1 cellular context compared by ENCODE assay signal in the genomic region with DNA sequence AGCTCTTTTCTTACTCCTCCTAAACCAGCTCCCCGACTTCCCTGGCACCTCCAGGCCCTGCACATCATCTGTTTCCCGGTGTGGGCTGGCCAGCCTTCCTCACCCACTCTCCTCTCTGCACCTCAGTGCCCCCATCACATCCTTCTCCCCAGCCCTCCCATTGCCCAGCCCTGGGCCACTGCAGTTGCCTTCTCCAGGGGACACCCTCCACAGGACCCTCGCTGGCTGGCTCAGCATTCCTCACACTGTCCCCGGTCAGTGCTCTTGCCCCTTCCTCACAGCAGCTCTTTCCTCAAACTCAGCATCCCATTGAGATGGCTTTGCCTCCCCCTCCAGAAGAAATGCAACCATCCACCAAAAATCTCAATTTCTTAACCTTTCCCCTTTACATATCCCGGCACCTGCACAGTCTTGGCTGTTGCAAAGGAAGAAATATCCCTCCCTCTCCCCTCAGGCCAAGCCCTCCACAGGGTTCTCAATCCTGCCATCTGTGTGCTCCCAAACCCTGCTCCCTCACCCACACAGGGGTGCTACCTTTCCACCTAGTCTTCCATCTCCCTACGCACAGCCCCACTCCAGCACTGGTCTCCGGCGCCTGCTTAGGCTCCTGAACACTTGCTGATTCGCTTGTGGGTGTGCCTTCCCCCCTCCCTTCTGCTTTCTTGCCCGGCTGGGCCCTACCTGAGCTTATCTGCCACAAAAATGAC.
TF ChIP-seq lines count a peak whose summit lies in the region.

No MANE protein-coding gene starts in this region.

TF ChIP-seq in H1, 55 proteins besides CTCF, POLR2A, EP300 and RAD21:
- TF ChIP-seq KDM1A (IDR thresholded peaks at IDR 0.05; ENCODE audit: borderline replicate concordance, low read length) (no peak), RBBP5 (IDR thresholded peaks at IDR 0.05; ENCODE audit: borderline replicate concordance, low read depth, low read length) (no peak), TAF7 (optimal IDR thresholded peaks at IDR 0.05; ENCODE audit: borderline replicate concordance, low read depth, low read length) (no peak), HDAC2 (IDR thresholded peaks at IDR 0.05; ENCODE audit: borderline replicate concordance in 1 of 2, low read depth in 2 of 2, low read length in 2 of 2) (no peak), SP1 (IDR thresholded peaks at IDR 0.05; ENCODE audit: low read depth, low read length) (no peak), KDM5A (IDR thresholded peaks at IDR 0.05; ENCODE audit: low read length) (no peak), GTF2F1 (IDR thresholded peaks at IDR 0.05; ENCODE audit: borderline replicate concordance, low read depth, low read length) (no peak), YY1 (IDR thresholded peaks at IDR 0.05; ENCODE audit: low read depth, low read length) (no peak), RXRA (IDR thresholded peaks at IDR 0.05; ENCODE audit: insufficient read depth, low read depth, low read length) (no peak), SIN3A (conservative IDR thresholded peaks at IDR 0.05 in 1 of 2, IDR thresholded peaks at IDR 0.05 in 1 of 2; ENCODE audit: low read depth in 1 of 2, low read length in 2 of 2) (no peak), TEAD4 (IDR thresholded peaks at IDR 0.05; ENCODE audit: low read depth, low read length) (no peak), RNF2 (IDR thresholded peaks at IDR 0.05; ENCODE audit: borderline replicate concordance, low read depth, low read length, missing control alignments, poor library complexity, severe bottlenecking) (no peak), EGR1 (IDR thresholded peaks at IDR 0.05; ENCODE audit: borderline replicate concordance, low read depth, low read length) (no peak), CHD2 (IDR thresholded peaks at IDR 0.05; ENCODE audit: low read length) (no peak), CBX8 (IDR thresholded peaks at IDR 0.05; ENCODE audit: borderline replicate concordance, low read depth, low read length) (no peak), PHF8 (conservative IDR thresholded peaks at IDR 0.05; ENCODE audit: low read depth, low read length) (no peak), TBP (IDR thresholded peaks at IDR 0.05; ENCODE audit: low read depth, low read length) (no peak), SRF (IDR thresholded peaks at IDR 0.05; ENCODE audit: low read depth, low read length) (no peak), CHD7 (IDR thresholded peaks at IDR 0.05; ENCODE audit: insufficient replicate concordance, low read length) (no peak)
- TF ChIP-seq, protein P1, sequence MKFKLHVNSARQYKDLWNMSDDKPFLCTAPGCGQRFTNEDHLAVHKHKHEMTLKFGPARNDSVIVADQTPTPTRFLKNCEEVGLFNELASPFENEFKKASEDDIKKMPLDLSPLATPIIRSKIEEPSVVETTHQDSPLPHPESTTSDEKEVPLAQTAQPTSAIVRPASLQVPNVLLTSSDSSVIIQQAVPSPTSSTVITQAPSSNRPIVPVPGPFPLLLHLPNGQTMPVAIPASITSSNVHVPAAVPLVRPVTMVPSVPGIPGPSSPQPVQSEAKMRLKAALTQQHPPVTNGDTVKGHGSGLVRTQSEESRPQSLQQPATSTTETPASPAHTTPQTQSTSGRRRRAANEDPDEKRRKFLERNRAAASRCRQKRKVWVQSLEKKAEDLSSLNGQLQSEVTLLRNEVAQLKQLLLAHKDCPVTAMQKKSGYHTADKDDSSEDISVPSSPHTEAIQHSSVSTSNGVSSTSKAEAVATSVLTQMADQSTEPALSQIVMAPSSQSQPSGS (IDR thresholded peaks at IDR 0.05; ENCODE audit: low read length): no peak
